In genomic region chr11:65083134-65083833, GRCh38 we compare ENCODE assay signal across 1 cellular context.
TF ChIP-seq lines count a peak whose summit lies in the region.

No MANE protein-coding gene starts in this region.

TF ChIP-seq in IMR-90, 13 proteins besides CTCF, POLR2A, EP300 and RAD21:
- TF ChIP-seq MXI1 (IDR thresholded peaks at IDR 0.05; ENCODE audit: borderline replicate concordance, low read depth, low read length) = no peak
- no peak for TF ChIP-seq RCOR1 (IDR thresholded peaks at IDR 0.05; ENCODE audit: insufficient replicate concordance, low read length)
- no peak for TF ChIP-seq USF2 (IDR thresholded peaks at IDR 0.05; ENCODE audit: low read depth, low read length)
- TF ChIP-seq CEBPB (IDR thresholded peaks at IDR 0.05; ENCODE audit: low read depth, low read length) = no peak
- TF ChIP-seq MAFK (IDR thresholded peaks at IDR 0.05; ENCODE audit: low read depth, low read length) = no peak
- no peak for TF ChIP-seq CHD1 (IDR thresholded peaks at IDR 0.05; ENCODE audit: low read depth, low read length)
- TF ChIP-seq MAZ (IDR thresholded peaks at IDR 0.05; ENCODE audit: borderline replicate concordance, low read depth, low read length) = no peak
- TF ChIP-seq BHLHE40 (IDR thresholded peaks at IDR 0.05; ENCODE audit: low read depth, low read length) = no peak
- no peak for TF ChIP-seq NFE2L2 (IDR thresholded peaks at IDR 0.05; ENCODE audit: low read depth, low read length)
- TF ChIP-seq SMC3 (IDR thresholded peaks at IDR 0.05; ENCODE audit: low read depth, low read length) = no peak
- TF ChIP-seq RFX5 (IDR thresholded peaks at IDR 0.05; ENCODE audit: low read depth, low read length) = no peak
- TF ChIP-seq FOS (IDR thresholded peaks at IDR 0.05; ENCODE audit: low read depth, low read length) = no peak
